In the genomic region with DNA sequence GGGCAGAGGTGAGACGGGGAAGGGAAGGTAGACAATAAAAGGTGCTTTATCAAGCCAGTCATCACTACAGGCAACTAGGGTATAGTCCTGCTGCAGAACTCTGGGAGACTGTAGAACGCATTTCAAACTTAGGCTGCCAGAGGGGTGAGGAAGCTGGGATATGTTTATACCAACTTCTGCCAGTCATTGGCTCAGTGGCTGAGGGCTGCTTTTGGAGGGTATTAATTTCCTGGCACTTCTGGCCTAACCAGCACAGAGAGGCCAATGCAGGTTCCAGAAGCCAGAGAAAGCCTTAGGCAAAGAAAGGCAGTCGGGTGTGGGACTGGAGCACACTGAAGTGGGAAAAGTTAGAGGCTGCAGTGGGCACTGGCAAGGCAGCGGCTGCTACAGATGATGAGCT, we compare ENCODE assay signal across 22 cellular contexts. TPM values are rescaled to one million over a fixed set of nuclear protein-coding genes. Genes with fewer than 3 reads are reported as not detected.
DNase-seq lines count a peak whose midpoint lies in the region; TF ChIP-seq lines count a peak whose summit lies in the region.
"Had no signal": no experiment of that assay in that cellular context is flagged by ENCODE, and none has a peak within 500 bp of the region (broad histone marks: within the 10 kb centered on the region; RNA-seq: fewer than 3 reads in every experiment).

No MANE protein-coding gene starts in this region.

- no peak overlapping the region for H3K4me2 ChIP-seq in neural progenitor cell
- H3K4me2 ChIP-seq: KMS-11 had no signal

- H3K4me3 ChIP-seq in neural progenitor cell = no peak overlapping the region
- no peak overlapping the region for H3K4me3 ChIP-seq in spleen

- no peak overlapping the region for H3K4me3 Mint-ChIP-seq in activated naive CD4-positive, alpha-beta T cell treated with anti-CD3 and anti-CD28 coated beads, Interleukin-2, amount 50 U/mL, for 24 hours
- no peak overlapping the region for H3K4me3 Mint-ChIP-seq in activated naive CD4-positive, alpha-beta T cell treated with anti-CD3 and anti-CD28 coated beads, Interleukin-2, amount 10 ng/mL, durations not matched to agents 7 days and 5 days
- H3K4me3 Mint-ChIP-seq in brain (no peak overlapping the region), neural progenitor cell (peak overlapping the region; percentile 56)

- TF ChIP-seq POLR2A in spleen (IDR thresholded peaks at IDR 0.05) = no peak

- no peaks in the 10 kb centered on the region for H3K9me3 Mint-ChIP-seq in activated naive CD4-positive, alpha-beta T cell treated with anti-CD3 and anti-CD28 coated beads, Interleukin-2, amount 50 U/mL, for 24 hours
- H3K9me3 Mint-ChIP-seq in activated naive CD4-positive, alpha-beta T cell treated with anti-CD3 and anti-CD28 coated beads, Interleukin-2, amount 10 ng/mL, durations not matched to agents 7 days and 5 days = no peaks in the 10 kb centered on the region
- H3K9me3 Mint-ChIP-seq in brain (no peaks in the 10 kb centered on the region), neural progenitor cell (peaks cover 4% of the 10 kb centered on the region)

- peaks cover 13% of the 10 kb centered on the region for H3F3A ChIP-seq in neural progenitor cell (ENCODE audit: low read depth)

- H2AFZ ChIP-seq in neural progenitor cell (replicated peaks) = no peak overlapping the region

- no peaks in the 10 kb centered on the region for H3K79me2 ChIP-seq in neural progenitor cell (ENCODE audit: low read depth)

- H3K27ac ChIP-seq in neural progenitor cell (no peak overlapping the region), spleen (no peak overlapping the region)
- H3K27ac ChIP-seq: HL-60, KMS-11, RWPE1 had no signal

- intact Hi-C loops in spleen (cut with DNase I; ENCODE audit: low total_unique reads) = no loop called here

- H3K27me3 Mint-ChIP-seq in activated naive CD4-positive, alpha-beta T cell treated with anti-CD3 and anti-CD28 coated beads, Interleukin-2, amount 50 U/mL, for 24 hours = peaks cover 12% of the 10 kb centered on the region
- peaks cover 59% of the 10 kb centered on the region for H3K27me3 Mint-ChIP-seq in activated naive CD4-positive, alpha-beta T cell treated with anti-CD3 and anti-CD28 coated beads, Interleukin-2, amount 10 ng/mL, durations not matched to agents 7 days and 5 days
- peaks cover 13% of the 10 kb centered on the region for H3K27me3 Mint-ChIP-seq in brain
- peaks cover 42% of the 10 kb centered on the region for H3K27me3 Mint-ChIP-seq in neural progenitor cell (ENCODE audit: insufficient read depth, low read depth)

- H3K27ac Mint-ChIP-seq in activated naive CD4-positive, alpha-beta T cell treated with anti-CD3 and anti-CD28 coated beads, Interleukin-2, amount 50 U/mL, for 24 hours = peak overlapping the region; percentile 56
- no peak overlapping the region for H3K27ac Mint-ChIP-seq in activated naive CD4-positive, alpha-beta T cell treated with anti-CD3 and anti-CD28 coated beads, Interleukin-2, amount 10 ng/mL, durations not matched to agents 7 days and 5 days
- H3K27ac Mint-ChIP-seq in brain (peak overlapping the region; percentile 23 to 69 (median 53)), neural progenitor cell (no peak overlapping the region)

- peaks cover 13% of the 10 kb centered on the region for H3K4me1 Mint-ChIP-seq in activated naive CD4-positive, alpha-beta T cell treated with anti-CD3 and anti-CD28 coated beads, Interleukin-2, amount 50 U/mL, for 24 hours
- peaks cover 18% of the 10 kb centered on the region for H3K4me1 Mint-ChIP-seq in activated naive CD4-positive, alpha-beta T cell treated with anti-CD3 and anti-CD28 coated beads, Interleukin-2, amount 10 ng/mL, durations not matched to agents 7 days and 5 days
- H3K4me1 Mint-ChIP-seq in brain (peaks cover 65% of the 10 kb centered on the region), neural progenitor cell (peaks cover 24% of the 10 kb centered on the region)

- H3K27me3 ChIP-seq in neural progenitor cell = peaks cover 61% of the 10 kb centered on the region
- H3K27me3 ChIP-seq in spleen (replicated peaks in 1 of 7) = peaks cover 0 to 36% (median 27%) of the 10 kb centered on the region in 7 donors

- H3K9me3 ChIP-seq in neural progenitor cell (ENCODE audit: low read depth) (no peaks in the 10 kb centered on the region), spleen (no peaks in the 10 kb centered on the region)

- CTCF ChIA-PET in activated naive CD4-positive, alpha-beta T cell treated with anti-CD3 and anti-CD28 coated beads, Interleukin-2, amount 10 ng/mL, durations not matched to agents 7 days and 5 days (lab: Charles Lee) = interaction anchor here (0.9 to 2.6 kb wide), 3 partner anchors 8 to 71 kb away, joined by 3 to 7 read pairs (median 3); no protein-coding TSS in a partner anchor

- WGBS in spleen, 5 donors = 92 to 98% (median 97%) methylated on average over 4 of the region's 4 CpGs

- H3K9ac ChIP-seq in neural progenitor cell = no peak overlapping the region
- H3K9ac ChIP-seq: KMS-11 had no signal

- H3K36me3 Mint-ChIP-seq in activated naive CD4-positive, alpha-beta T cell treated with anti-CD3 and anti-CD28 coated beads, Interleukin-2, amount 50 U/mL, for 24 hours = no peaks in the 10 kb centered on the region
- no peaks in the 10 kb centered on the region for H3K36me3 Mint-ChIP-seq in activated naive CD4-positive, alpha-beta T cell treated with anti-CD3 and anti-CD28 coated beads, Interleukin-2, amount 10 ng/mL, durations not matched to agents 7 days and 5 days
- no peaks in the 10 kb centered on the region for H3K36me3 Mint-ChIP-seq in brain
- no peaks in the 10 kb centered on the region for H3K36me3 Mint-ChIP-seq in neural progenitor cell
- H3K36me3 Mint-ChIP-seq: IgD-negative memory B cell had no signal

- H3K4me1 ChIP-seq in neural progenitor cell (peaks cover 18% of the 10 kb centered on the region), spleen (peaks cover 12 to 45% (median 21%) of the 10 kb centered on the region in 6 donors)

- no peak for DNase-seq in activated naive CD4-positive, alpha-beta T cell treated with anti-CD3 and anti-CD28 coated beads, Interleukin-2, amount 10 ng/mL, durations not matched to agents 7 days and 5 days
- DNase-seq in neural progenitor cell (ENCODE audit: low spot score) (no peak), spleen (peak; percentile 20), amygdala (lab: John Stamatoyannopoulos, UW) (no peak), DMS79 (lab: John Stamatoyannopoulos, UW) (no peak)
- DNase-seq: 8988T, Calu3, DND-41, HCEC 1CT, NCI-H1092, NCI-H1417 treated with DMSO at 0.1 percent for 48 hours, NCI-H1694 treated with DMSO at 0.1 percent for 48 hours, NCI-H2081, NCI-H2227 treated with DMSO at 0.1 percent for 48 hours, NCI-H526 treated with DMSO at 0.1 percent for 48 hours, SIG-M5 had no signal

- TF ChIP-seq CTCF in brain (conservative IDR thresholded peaks at IDR 0.05) = no peak
- no peak for TF ChIP-seq CTCF in neural progenitor cell (IDR thresholded peaks at IDR 0.05)
- TF ChIP-seq CTCF in spleen (IDR thresholded peaks at IDR 0.05 in 8 of 11, conservative IDR thresholded peaks at IDR 0.05 in 3 of 11) = no peak

- H3K36me3 ChIP-seq in neural progenitor cell (no peaks in the 10 kb centered on the region), spleen (no peaks in the 10 kb centered on the region)

- H4K20me1 ChIP-seq in neural progenitor cell (ENCODE audit: low read depth) = peaks cover 15% of the 10 kb centered on the region

RNA-seq across cellular contexts. Expression of a gene that starts 3.9 kb away (rescaled TPM):
- polyA plus RNA-seq in brain (ENCODE audit: insufficient read depth, low read depth, low replicate concordance) (22.9 TPM), spleen (10 to 100 TPM in 2 of 3 donors, 1 to 10 TPM in 1; 9.5 to 15.6 (median 11.9) TPM)
- total RNA-seq in neural progenitor cell (ENCODE audit: low replicate concordance) (0.56 TPM in 1 of 2 replicates, not detected in the other), spleen (10 to 100 TPM; 18.1 to 33.4 (median 23.4) TPM)
- total RNA-seq: Calu3 had no signal

RNA-seq across cellular contexts. Expression of a gene that starts 31.4 kb away (rescaled TPM):
- 36.9 TPM for polyA plus RNA-seq in brain (ENCODE audit: insufficient read depth, low read depth, low replicate concordance)
- 81.6 and 93.1 TPM in 2 replicates for total RNA-seq in neural progenitor cell (ENCODE audit: low replicate concordance)
- total RNA-seq in spleen = 10 to 100 TPM in 6 of 7 donors, 1 to 10 TPM in 1; 8.7 to 16.4 (median 13.3) TPM
- polyA plus RNA-seq in spleen = 10 to 100 TPM; 10.2 to 26.4 (median 17.0) TPM

RNA-seq across cellular contexts. Expression of a gene that starts 42.6 kb away (rescaled TPM):
- polyA plus RNA-seq in brain (ENCODE audit: insufficient read depth, low read depth, low replicate concordance) = 72.4 TPM
- 17.8 and 21.2 TPM in 2 replicates for total RNA-seq in neural progenitor cell (ENCODE audit: low replicate concordance)
- total RNA-seq in spleen = 10 to 100 TPM; 31.5 to 49.8 (median 37.9) TPM
- polyA plus RNA-seq in spleen = 10 to 100 TPM in 1 of 3 donors, 1 to 10 TPM in 2; 5.7 to 13.9 (median 6.6) TPM

Comparison
In these comparisons a context has a peak if more than half of its experiments do, and no peak if none do; other contexts are left out.
1. H3K27ac Mint-ChIP-seq: peak in activated naive CD4-positive, alpha-beta T cell treated with anti-CD3 and anti-CD28 coated beads, Interleukin-2, amount 50 U/mL, for 24 hours (single experiment) and brain (5 of 5); none in activated naive CD4-positive, alpha-beta T cell treated with anti-CD3 and anti-CD28 coated beads, Interleukin-2, amount 10 ng/mL, durations not matched to agents 7 days and 5 days (single experiment) and neural progenitor cell (single experiment).
2. RNA of a gene that starts 3.9 kb away (total RNA-seq): 18.1 to 33.4 TPM in spleen; 0.56 TPM in neural progenitor cell; every median in the first group is over 10 times any median in the second.